ENCODE assay signal across 25 cellular contexts in the genomic region with DNA sequence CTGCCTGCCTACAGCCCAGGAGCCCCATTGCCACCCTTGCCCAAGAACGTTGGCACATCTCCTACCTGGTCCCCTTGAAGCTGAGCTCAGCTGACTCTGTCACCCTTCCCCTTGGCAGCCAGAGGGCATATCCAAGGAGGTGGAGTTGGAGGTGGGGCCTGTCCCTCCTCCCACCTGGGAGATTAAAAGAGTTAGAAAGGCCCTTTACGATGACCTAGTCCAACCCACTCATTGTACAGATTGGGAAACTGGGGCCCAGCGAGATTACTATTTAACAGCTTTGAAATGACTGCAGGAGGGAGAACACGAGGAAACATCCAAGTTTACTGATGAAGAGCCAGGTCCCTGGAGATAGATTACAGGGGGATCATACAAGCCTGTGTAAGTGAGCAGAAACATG. TPM values are rescaled to one million over a fixed set of nuclear protein-coding genes. Genes with fewer than 3 reads are reported as not detected.
A peak's percentile ranks its signal among the peaks of the same experiment; 100 is the strongest.
DNase-seq lines count a peak whose midpoint lies in the region; ATAC-seq and TF ChIP-seq lines count a peak whose summit lies in the region.
"Had no signal": no experiment of that assay in that cellular context is flagged by ENCODE, and none has a peak within 500 bp of the region (broad histone marks: within the 10 kb centered on the region; RNA-seq: fewer than 3 reads in every experiment).

TSS of gene P2RY4 (minus strand) at position 101 of the 400 bp plus-strand sequence. CDS start 580 bp downstream, outside the sequence.

- H3K4me3 ChIP-seq in neuronal stem cell (ENCODE audit: low read length in 2 of 2) = no peak within 1 kb of the TSS
- H3K4me3 ChIP-seq in CD8-positive, alpha-beta memory T cell (ENCODE audit: low read length) = no peak within 1 kb of the TSS
- H3K4me3 ChIP-seq: A549; BLaER1 treated with 17β-estradiol and CSF1 and Interleukin-3, amounts not matched to agents 10 nM and 100 nM; GM12878 had no signal

- H2BK15ac ChIP-seq in neuronal stem cell (ENCODE audit: low read length) = no peak within 1 kb of the TSS

- H3K4ac ChIP-seq in neuronal stem cell (ENCODE audit: low read length) = no peak within 1 kb of the TSS

- H4K8ac ChIP-seq in neuronal stem cell (ENCODE audit: low read depth, low read length) = no peak within 1 kb of the TSS

- H2AFZ ChIP-seq in neuronal stem cell (ENCODE audit: low read length) = no peak within 1 kb of the TSS

- H3K9me3 Mint-ChIP-seq in WTC11 = no peaks in the 10 kb centered on the region
- no peaks in the 10 kb centered on the region for H3K9me3 Mint-ChIP-seq in CD8-positive, alpha-beta memory T cell
- H3K9me3 Mint-ChIP-seq: CD4-positive, alpha-beta T cell; CD8-positive, alpha-beta T cell had no signal

- H3K18ac ChIP-seq in neuronal stem cell (ENCODE audit: low read length) = no peak within 1 kb of the TSS

- CTCF ChIA-PET in WTC11 (lab: Charles Lee) = interaction anchor here (0.6 to 1.0 kb wide), 2 partner anchors 52 to 162 kb away, joined by 3 to 5 read pairs; no protein-coding TSS in a partner anchor
- CTCF ChIA-PET in CD8-positive, alpha-beta memory T cell (lab: Charles Lee) = no interaction called here

- TF ChIP-seq CTCF in WTC11 (IDR thresholded peaks at IDR 0.05) = no peak

- no peaks in the 10 kb centered on the region for H3K36me3 ChIP-seq in neuronal stem cell (replicated peaks in 1 of 2; ENCODE audit: control insufficient read depth in 2 of 2, insufficient read depth in 2 of 2, low read length in 2 of 2)
- H3K36me3 ChIP-seq in CD8-positive, alpha-beta memory T cell (ENCODE audit: insufficient read depth, low read length) = no peaks in the 10 kb centered on the region
- H3K36me3 ChIP-seq: BLaER1 treated with 17β-estradiol and CSF1 and Interleukin-3, amounts not matched to agents 10 nM and 100 nM had no signal

- H3K4me3 Mint-ChIP-seq in WTC11 = no peak within 1 kb of the TSS
- no peak within 1 kb of the TSS for H3K4me3 Mint-ChIP-seq in CD8-positive, alpha-beta memory T cell
- H3K4me3 Mint-ChIP-seq: B cell; CD4-positive, alpha-beta T cell; CD8-positive, alpha-beta T cell had no signal

- no peak within 1 kb of the TSS for H2BK5ac ChIP-seq in neuronal stem cell (ENCODE audit: low read length)

- H4K91ac ChIP-seq in neuronal stem cell (ENCODE audit: low read depth, low read length, poor library complexity) = no peak within 1 kb of the TSS

- peaks cover 8% of the 10 kb centered on the region; the same call in 1 of the 2 replicates for H3K4me1 Mint-ChIP-seq in WTC11
- H3K4me1 Mint-ChIP-seq in CD8-positive, alpha-beta memory T cell = no peaks in the 10 kb centered on the region
- H3K4me1 Mint-ChIP-seq: B cell had no signal

- H3K27ac Mint-ChIP-seq in WTC11 = no peak within 1 kb of the TSS
- H3K27ac Mint-ChIP-seq in CD8-positive, alpha-beta memory T cell = no peak within 1 kb of the TSS
- H3K27ac Mint-ChIP-seq: B cell; CD4-positive, alpha-beta T cell; CD8-positive, alpha-beta T cell had no signal

- no peak within 1 kb of the TSS for H2BK120ac ChIP-seq in neuronal stem cell (ENCODE audit: low read depth, low read length)

- no peak within 1 kb of the TSS for H3K14ac ChIP-seq in neuronal stem cell (ENCODE audit: low read length)

- H3K23ac ChIP-seq in neuronal stem cell (ENCODE audit: low read depth, low read length, poor library complexity) = no peak within 1 kb of the TSS

- H3K4me1 ChIP-seq in neuronal stem cell (ENCODE audit: control insufficient read depth in 2 of 2, insufficient read depth in 1 of 2, low read depth in 1 of 2, low read length in 2 of 2) = no peaks in the 10 kb centered on the region
- H3K4me1 ChIP-seq in CD8-positive, alpha-beta memory T cell (ENCODE audit: insufficient read depth, low read length) = no peaks in the 10 kb centered on the region
- H3K4me1 ChIP-seq: A549; BLaER1 treated with 17β-estradiol and CSF1 and Interleukin-3, amounts not matched to agents 10 nM and 100 nM had no signal

- no peak within 1 kb of the TSS for H2AK5ac ChIP-seq in neuronal stem cell (ENCODE audit: low read depth, low read length)

- no peaks in the 10 kb centered on the region for H3K79me1 ChIP-seq in neuronal stem cell (ENCODE audit: low read depth, low read length)

- 0 out of 2 replicates have a peak, but pooled peaks have one; percentile 13 for ATAC-seq in WTC11
- ATAC-seq: A549; CD8-positive, alpha-beta T cell; GM12878 had no signal

- H3K27ac ChIP-seq in neuronal stem cell (replicated peaks; ENCODE audit: low read length) = no peak within 1 kb of the TSS
- H3K27ac ChIP-seq in CD8-positive, alpha-beta memory T cell (ENCODE audit: low read depth, low read length) = no peak within 1 kb of the TSS
- H3K27ac ChIP-seq: 22Rv1; A549; BLaER1 treated with 17β-estradiol and CSF1 and Interleukin-3, amounts not matched to agents 10 nM and 100 nM; C4-2B had no signal

- no peak within 1 kb of the TSS for H2BK12ac ChIP-seq in neuronal stem cell (ENCODE audit: low read length)

- no peaks in the 10 kb centered on the region for H3K9me3 ChIP-seq in neuronal stem cell (replicated peaks in 1 of 2; ENCODE audit: control insufficient read depth in 2 of 2, insufficient read depth in 1 of 2, low read depth in 1 of 2, low read length in 2 of 2)
- no peaks in the 10 kb centered on the region for H3K9me3 ChIP-seq in CD8-positive, alpha-beta memory T cell (ENCODE audit: low read length)
- H3K9me3 ChIP-seq: A549 had no signal

- POLR2A ChIA-PET in WTC11 (lab: Charles Lee) = no interaction called here
- POLR2A ChIA-PET in CD8-positive, alpha-beta memory T cell (lab: Charles Lee) = no interaction called here

- WGBS in neuronal stem cell (ENCODE audit: extremely low coverage in 2 of 2, insufficient read length in 2 of 2, insufficient replicate concordance in 1 of 2), 2 donors = no CpG with 5 or more reads among the region's 4 CpGs

- peak; percentile 7 for DNase-seq in NCI-H82 (lab: John Stamatoyannopoulos, UW)
- DNase-seq in NCI-H82 treated with DMSO at 0.1 percent for 48 hours (lab: John Stamatoyannopoulos, UW; ENCODE audit: unreplicated experiment) = no peak
- DNase-seq in WTC11 (ENCODE audit: low spot score) = no peak
- DNase-seq in neuronal stem cell (ENCODE audit: low spot score) = no peak
- DNase-seq in KBM-7 = no peak
- DNase-seq in CD8-positive, alpha-beta memory T cell = no peak
- DNase-seq: AML-193; CD4-positive, alpha-beta T cell; COR-L47; DMS 273 treated with DMSO at 0.1 percent for 48 hours; DMS153; DMS53; DMS79; DND-41; EL; GDM1 had no signal

- in situ Hi-C loops in KBM-7 (cut with MboI; ENCODE audit: low pct_unique_long_range_greater_than_20kb, low sequenced_read_pairs) = no loop called here

- peak within 1 kb of the TSS; percentile 44 for H3K9ac ChIP-seq in neuronal stem cell (ENCODE audit: low read depth, low read length, poor library complexity)
- H3K9ac ChIP-seq: BLaER1 treated with 17β-estradiol and CSF1 and Interleukin-3, amounts not matched to agents 10 nM and 100 nM had no signal

- no peaks in the 10 kb centered on the region for H3K36me3 Mint-ChIP-seq in WTC11
- H3K36me3 Mint-ChIP-seq in CD8-positive, alpha-beta memory T cell = peaks cover 0 to 1% (median 0%) of the 10 kb centered on the region in 3 donors

- H3K27me3 ChIP-seq in neuronal stem cell (ENCODE audit: control insufficient read depth in 3 of 3, insufficient read depth in 3 of 3, low read depth in 1 of 3, low read length in 3 of 3) = peaks cover 0 to 2% (median 0%) of the 10 kb centered on the region in 3 experiments
- H3K27me3 ChIP-seq in CD8-positive, alpha-beta memory T cell (ENCODE audit: insufficient read depth, low read length, poor library complexity, severe bottlenecking) = no peaks in the 10 kb centered on the region

- no peak within 1 kb of the TSS for H3K4me2 ChIP-seq in neuronal stem cell (ENCODE audit: insufficient read depth, low read length, poor library complexity, severe bottlenecking)
- H3K4me2 ChIP-seq: A549; BLaER1 treated with 17β-estradiol and CSF1 and Interleukin-3, amounts not matched to agents 10 nM and 100 nM had no signal

- no peaks in the 10 kb centered on the region; the same call in 1 of the 2 replicates for H3K27me3 Mint-ChIP-seq in WTC11 (ENCODE audit: low read depth)
- H3K27me3 Mint-ChIP-seq in CD8-positive, alpha-beta memory T cell = no peaks in the 10 kb centered on the region
- H3K27me3 Mint-ChIP-seq: B cell; CD4-positive, alpha-beta T cell had no signal

TF ChIP-seq in WTC11, 78 proteins besides CTCF, POLR2A, EP300 and RAD21 (continues in another document):
- TF ChIP-seq, protein P1, sequence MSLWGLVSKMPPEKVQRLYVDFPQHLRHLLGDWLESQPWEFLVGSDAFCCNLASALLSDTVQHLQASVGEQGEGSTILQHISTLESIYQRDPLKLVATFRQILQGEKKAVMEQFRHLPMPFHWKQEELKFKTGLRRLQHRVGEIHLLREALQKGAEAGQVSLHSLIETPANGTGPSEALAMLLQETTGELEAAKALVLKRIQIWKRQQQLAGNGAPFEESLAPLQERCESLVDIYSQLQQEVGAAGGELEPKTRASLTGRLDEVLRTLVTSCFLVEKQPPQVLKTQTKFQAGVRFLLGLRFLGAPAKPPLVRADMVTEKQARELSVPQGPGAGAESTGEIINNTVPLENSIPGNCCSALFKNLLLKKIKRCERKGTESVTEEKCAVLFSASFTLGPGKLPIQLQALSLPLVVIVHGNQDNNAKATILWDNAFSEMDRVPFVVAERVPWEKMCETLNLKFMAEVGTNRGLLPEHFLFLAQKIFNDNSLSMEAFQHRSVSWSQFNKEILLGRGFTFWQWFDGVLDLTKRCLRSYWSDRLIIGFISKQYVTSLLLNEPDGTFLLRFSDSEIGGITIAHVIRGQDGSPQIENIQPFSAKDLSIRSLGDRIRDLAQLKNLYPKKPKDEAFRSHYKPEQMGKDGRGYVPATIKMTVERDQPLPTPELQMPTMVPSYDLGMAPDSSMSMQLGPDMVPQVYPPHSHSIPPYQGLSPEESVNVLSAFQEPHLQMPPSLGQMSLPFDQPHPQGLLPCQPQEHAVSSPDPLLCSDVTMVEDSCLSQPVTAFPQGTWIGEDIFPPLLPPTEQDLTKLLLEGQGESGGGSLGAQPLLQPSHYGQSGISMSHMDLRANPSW (CRISPR knock-in tag; conservative IDR thresholded peaks at IDR 0.05; ENCODE audit: low read depth) = no peak
- TF ChIP-seq ZNF396 (CRISPR knock-in tag; IDR thresholded peaks at IDR 0.05; ENCODE audit: borderline replicate concordance) (no peak), ZNF138 (CRISPR knock-in tag; conservative IDR thresholded peaks at IDR 0.05) (no peak)

RNA-seq across cellular contexts. Expression of gene P2RY4, which starts in this region (rescaled TPM):
- total RNA-seq in WTC11 (2021) = 0.11 to 0.16 TPM in 2 of 3 replicates, not detected in the other
- 0.06 TPM for polyA plus RNA-seq in neuronal stem cell (2013, experiment 1 of 2)
- 0.03 TPM for polyA plus RNA-seq in neuronal stem cell (2013, experiment 2 of 2)
- under 1 TPM in 1 of 2 experiments, not detected in 1; 0.18 TPM for total RNA-seq in CD8-positive, alpha-beta memory T cell
- not detected for polyA plus RNA-seq in CD8-positive, alpha-beta memory T cell
- total RNA-seq: A172; CD8-positive, alpha-beta T cell; Daoy had no signal

Comparison
In these comparisons a context has a peak if more than half of its experiments do, and no peak if none do; other contexts are left out.
1. Peak in ATAC-seq in WTC11; RNA of the gene not detected or under 1 TPM.